ENCODE assay signal across 1 cellular context in the genomic region with DNA sequence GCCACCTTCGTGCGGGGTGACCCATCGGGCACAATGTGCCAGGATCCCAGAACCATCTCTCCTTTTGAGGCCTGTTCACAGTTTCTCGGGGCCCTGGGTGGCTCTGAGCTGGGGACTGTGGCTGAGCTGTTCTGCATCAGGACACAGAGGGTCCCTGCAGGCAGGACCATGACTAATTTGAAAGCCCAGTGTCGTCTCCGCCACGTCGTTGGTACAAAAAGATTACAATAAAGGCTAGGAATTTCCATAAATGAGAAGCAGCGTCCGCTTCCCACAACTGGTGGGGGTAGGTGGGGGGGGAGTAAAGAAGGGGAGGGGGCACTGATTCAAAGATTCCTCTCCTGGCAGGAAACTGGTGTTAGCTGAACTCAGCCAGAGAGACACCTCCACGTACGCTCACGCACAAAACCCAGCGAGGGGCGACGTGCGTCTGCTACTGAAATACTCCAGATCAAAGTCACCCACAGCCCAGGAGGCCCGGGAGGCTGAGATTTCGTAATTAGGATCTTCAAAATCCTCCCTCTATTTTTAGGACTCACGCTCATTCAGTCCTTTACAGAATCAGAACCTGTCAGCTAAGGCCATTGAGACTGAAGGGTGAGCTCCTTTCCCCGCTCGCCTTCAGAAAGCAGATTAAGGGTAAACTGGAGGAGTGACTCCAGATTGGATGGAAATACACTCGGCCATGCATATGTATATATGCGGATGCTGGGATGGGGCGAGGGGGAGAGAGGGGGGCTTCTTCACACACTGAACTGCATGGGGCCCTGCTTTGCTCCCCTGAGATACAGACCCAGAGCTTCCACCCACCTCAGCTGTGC.
TF ChIP-seq lines count a peak whose summit lies in the region.

No MANE protein-coding gene starts in this region.

TF ChIP-seq in neural cell, 6 proteins besides CTCF, POLR2A, EP300 and RAD21 (continued from another document):
- TF ChIP-seq, protein P1, sequence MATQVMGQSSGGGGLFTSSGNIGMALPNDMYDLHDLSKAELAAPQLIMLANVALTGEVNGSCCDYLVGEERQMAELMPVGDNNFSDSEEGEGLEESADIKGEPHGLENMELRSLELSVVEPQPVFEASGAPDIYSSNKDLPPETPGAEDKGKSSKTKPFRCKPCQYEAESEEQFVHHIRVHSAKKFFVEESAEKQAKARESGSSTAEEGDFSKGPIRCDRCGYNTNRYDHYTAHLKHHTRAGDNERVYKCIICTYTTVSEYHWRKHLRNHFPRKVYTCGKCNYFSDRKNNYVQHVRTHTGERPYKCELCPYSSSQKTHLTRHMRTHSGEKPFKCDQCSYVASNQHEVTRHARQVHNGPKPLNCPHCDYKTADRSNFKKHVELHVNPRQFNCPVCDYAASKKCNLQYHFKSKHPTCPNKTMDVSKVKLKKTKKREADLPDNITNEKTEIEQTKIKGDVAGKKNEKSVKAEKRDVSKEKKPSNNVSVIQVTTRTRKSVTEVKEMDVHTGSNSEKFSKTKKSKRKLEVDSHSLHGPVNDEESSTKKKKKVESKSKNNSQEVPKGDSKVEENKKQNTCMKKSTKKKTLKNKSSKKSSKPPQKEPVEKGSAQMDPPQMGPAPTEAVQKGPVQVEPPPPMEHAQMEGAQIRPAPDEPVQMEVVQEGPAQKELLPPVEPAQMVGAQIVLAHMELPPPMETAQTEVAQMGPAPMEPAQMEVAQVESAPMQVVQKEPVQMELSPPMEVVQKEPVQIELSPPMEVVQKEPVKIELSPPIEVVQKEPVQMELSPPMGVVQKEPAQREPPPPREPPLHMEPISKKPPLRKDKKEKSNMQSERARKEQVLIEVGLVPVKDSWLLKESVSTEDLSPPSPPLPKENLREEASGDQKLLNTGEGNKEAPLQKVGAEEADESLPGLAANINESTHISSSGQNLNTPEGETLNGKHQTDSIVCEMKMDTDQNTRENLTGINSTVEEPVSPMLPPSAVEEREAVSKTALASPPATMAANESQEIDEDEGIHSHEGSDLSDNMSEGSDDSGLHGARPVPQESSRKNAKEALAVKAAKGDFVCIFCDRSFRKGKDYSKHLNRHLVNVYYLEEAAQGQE (IDR thresholded peaks at IDR 0.05; ENCODE audit: borderline replicate concordance), result no peak
